Comparison of ENCODE assay signal across 26 cellular contexts in the genomic region with DNA sequence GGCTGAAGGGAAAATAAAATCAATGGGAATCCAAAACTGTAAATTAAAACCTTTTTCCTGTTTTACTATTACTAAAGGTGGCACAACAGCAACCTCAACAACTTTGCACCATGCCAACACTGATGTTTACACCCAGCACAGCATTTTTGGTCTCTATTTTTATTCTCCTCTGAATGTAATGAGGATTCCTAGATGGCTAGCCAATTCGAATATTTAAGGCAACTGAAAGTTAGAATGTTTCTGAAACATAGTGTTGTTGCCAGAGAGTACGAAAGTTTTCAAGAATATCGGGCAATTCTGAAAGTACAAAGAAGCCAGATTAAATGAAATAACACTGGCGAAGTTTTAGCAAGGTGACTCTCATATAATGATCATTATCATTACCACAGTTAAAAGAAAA. TPM values are rescaled to one million over a fixed set of nuclear protein-coding genes. Genes with fewer than 3 reads are reported as not detected.
"Had no signal": no experiment of that assay in that cellular context is flagged by ENCODE, and none has a peak within 500 bp of the region (broad histone marks: within the 10 kb centered on the region; RNA-seq: fewer than 3 reads in every experiment).

No MANE protein-coding gene starts in this region.

- H3K9me3 ChIP-seq: colonic mucosa, esophagus muscularis mucosa, esophagus squamous epithelium, gastrocnemius medialis, gastroesophageal sphincter, heart left ventricle had no signal

- H3K27me3 Mint-ChIP-seq: dendritic cell treated with granulocyte-macrophage colony-stimulating factor and Interleukin-4, amounts not matched to agents 40 ng/mL and 50 ng/mL, for 4 days had no signal

- H3K36me3 ChIP-seq: colonic mucosa, esophagus muscularis mucosa, esophagus squamous epithelium, gastrocnemius medialis, gastroesophageal sphincter, heart left ventricle, heart right ventricle had no signal

- H3K4me1 Mint-ChIP-seq: endodermal cell had no signal

- H3K4me1 ChIP-seq: colonic mucosa, esophagus muscularis mucosa, esophagus squamous epithelium, foreskin keratinocyte, gastrocnemius medialis, gastroesophageal sphincter, heart left ventricle, heart right ventricle had no signal

- H3K27me3 ChIP-seq: colonic mucosa, esophagus muscularis mucosa, esophagus squamous epithelium, foreskin keratinocyte, gastrocnemius medialis, gastroesophageal sphincter, heart right ventricle had no signal

- H3K4me3 Mint-ChIP-seq: dendritic cell treated with granulocyte-macrophage colony-stimulating factor and Interleukin-4, amounts not matched to agents 40 ng/mL and 50 ng/mL, for 4 days; effector memory CD8-positive, alpha-beta T cell; endodermal cell had no signal

- H3K4me3 ChIP-seq: colonic mucosa, coronary artery, dorsolateral prefrontal cortex, esophagus muscularis mucosa, esophagus squamous epithelium, gastrocnemius medialis, gastroesophageal sphincter, heart left ventricle, heart right ventricle had no signal

- ATAC-seq: effector memory CD8-positive, alpha-beta T cell; esophagus mucosa; foreskin keratinocyte; gastrocnemius medialis; gastroesophageal sphincter; heart left ventricle; heart right ventricle had no signal

- DNase-seq: colonic mucosa; cortex of kidney; dermis blood vessel endothelial cell; dorsolateral prefrontal cortex; effector CD4-positive, alpha-beta T cell; effector CD8-positive, alpha-beta T cell; effector memory CD4-positive, alpha-beta T cell; effector memory CD8-positive, alpha-beta T cell; endodermal cell; erythroblast; esophagus squamous epithelium; foreskin fibroblast; foreskin keratinocyte; foreskin melanocyte; gastrocnemius medialis; glutamatergic neuron; head of caudate nucleus; heart left ventricle; heart right ventricle had no signal

- H3K9me3 Mint-ChIP-seq: dendritic cell treated with granulocyte-macrophage colony-stimulating factor and Interleukin-4, amounts not matched to agents 40 ng/mL and 50 ng/mL, for 4 days had no signal

- H3K27ac ChIP-seq: colonic mucosa, coronary artery, dorsolateral prefrontal cortex, epithelial cell of prostate, esophagus muscularis mucosa, esophagus squamous epithelium, foreskin keratinocyte, gastrocnemius medialis, gastroesophageal sphincter, heart left ventricle, heart right ventricle had no signal

- H3K27ac Mint-ChIP-seq: dendritic cell treated with granulocyte-macrophage colony-stimulating factor and Interleukin-4, amounts not matched to agents 40 ng/mL and 50 ng/mL, for 4 days; effector memory CD8-positive, alpha-beta T cell; endodermal cell had no signal

RNA-seq across cellular contexts. Expression of a gene that starts 40.7 kb away (rescaled TPM):
- total RNA-seq: dermis blood vessel endothelial cell, endothelial cell of umbilical vein, gastrocnemius medialis had no signal
